1 cellular context compared by ENCODE assay signal in the genomic region with DNA sequence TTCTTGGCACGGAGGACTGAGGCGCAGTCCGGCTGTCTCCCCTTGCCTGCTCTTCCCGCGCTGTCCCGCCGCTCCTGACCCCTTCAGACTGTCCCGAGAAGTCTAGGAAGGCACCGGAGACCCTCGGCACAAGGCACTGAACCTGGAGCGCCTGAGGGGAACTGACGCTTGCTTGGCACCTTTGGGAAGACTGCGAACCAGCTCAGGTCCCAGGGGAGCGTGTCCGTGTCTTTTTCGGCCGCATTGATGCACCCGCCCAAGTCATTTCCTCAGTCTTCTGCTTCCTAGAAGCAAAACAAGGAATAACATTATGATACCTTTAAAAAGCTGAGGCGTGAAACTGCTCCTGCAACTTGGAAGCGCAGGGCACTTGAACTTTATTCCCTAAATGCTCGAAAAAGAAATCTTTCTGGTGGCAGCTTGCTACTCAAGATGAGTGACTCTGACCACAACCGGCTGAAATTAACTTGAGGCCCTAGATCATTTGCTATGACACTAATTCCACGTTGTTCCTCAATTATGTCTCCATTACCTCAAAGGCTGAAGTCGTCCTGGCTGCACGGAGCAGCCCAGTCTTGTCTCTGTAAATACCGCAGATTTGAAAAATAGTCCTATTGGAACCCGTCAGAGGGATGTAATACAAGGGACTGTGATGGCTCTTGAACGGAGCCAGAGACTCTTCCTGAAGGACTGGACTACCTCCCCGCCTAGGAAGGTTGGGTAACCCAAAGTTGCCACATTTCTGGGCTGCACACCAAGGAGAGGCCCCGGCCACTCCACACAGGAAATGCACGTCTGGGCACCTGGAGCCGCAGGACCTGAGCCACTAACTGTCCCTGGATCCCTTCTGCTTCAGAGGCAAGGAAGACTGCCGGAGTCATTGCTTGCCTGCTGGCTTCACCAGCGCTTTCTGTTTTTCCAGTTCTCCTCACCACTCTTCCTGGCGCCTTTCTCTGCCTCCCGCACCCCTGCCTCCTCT.
TF ChIP-seq lines count a peak whose summit lies in the region.

No MANE protein-coding gene starts in this region.

TF ChIP-seq in GM23338, 12 proteins besides CTCF, POLR2A, EP300 and RAD21 (continued from another document):
- TF ChIP-seq ETS1 (IDR thresholded peaks at IDR 0.05) = no peak
- no peak for TF ChIP-seq ZNF114 (CRISPR knock-in tag; IDR thresholded peaks at IDR 0.05)
- TF ChIP-seq STAT1 (IDR thresholded peaks at IDR 0.05; ENCODE audit: unreplicated experiment) = no peak
- TF ChIP-seq, protein P1, sequence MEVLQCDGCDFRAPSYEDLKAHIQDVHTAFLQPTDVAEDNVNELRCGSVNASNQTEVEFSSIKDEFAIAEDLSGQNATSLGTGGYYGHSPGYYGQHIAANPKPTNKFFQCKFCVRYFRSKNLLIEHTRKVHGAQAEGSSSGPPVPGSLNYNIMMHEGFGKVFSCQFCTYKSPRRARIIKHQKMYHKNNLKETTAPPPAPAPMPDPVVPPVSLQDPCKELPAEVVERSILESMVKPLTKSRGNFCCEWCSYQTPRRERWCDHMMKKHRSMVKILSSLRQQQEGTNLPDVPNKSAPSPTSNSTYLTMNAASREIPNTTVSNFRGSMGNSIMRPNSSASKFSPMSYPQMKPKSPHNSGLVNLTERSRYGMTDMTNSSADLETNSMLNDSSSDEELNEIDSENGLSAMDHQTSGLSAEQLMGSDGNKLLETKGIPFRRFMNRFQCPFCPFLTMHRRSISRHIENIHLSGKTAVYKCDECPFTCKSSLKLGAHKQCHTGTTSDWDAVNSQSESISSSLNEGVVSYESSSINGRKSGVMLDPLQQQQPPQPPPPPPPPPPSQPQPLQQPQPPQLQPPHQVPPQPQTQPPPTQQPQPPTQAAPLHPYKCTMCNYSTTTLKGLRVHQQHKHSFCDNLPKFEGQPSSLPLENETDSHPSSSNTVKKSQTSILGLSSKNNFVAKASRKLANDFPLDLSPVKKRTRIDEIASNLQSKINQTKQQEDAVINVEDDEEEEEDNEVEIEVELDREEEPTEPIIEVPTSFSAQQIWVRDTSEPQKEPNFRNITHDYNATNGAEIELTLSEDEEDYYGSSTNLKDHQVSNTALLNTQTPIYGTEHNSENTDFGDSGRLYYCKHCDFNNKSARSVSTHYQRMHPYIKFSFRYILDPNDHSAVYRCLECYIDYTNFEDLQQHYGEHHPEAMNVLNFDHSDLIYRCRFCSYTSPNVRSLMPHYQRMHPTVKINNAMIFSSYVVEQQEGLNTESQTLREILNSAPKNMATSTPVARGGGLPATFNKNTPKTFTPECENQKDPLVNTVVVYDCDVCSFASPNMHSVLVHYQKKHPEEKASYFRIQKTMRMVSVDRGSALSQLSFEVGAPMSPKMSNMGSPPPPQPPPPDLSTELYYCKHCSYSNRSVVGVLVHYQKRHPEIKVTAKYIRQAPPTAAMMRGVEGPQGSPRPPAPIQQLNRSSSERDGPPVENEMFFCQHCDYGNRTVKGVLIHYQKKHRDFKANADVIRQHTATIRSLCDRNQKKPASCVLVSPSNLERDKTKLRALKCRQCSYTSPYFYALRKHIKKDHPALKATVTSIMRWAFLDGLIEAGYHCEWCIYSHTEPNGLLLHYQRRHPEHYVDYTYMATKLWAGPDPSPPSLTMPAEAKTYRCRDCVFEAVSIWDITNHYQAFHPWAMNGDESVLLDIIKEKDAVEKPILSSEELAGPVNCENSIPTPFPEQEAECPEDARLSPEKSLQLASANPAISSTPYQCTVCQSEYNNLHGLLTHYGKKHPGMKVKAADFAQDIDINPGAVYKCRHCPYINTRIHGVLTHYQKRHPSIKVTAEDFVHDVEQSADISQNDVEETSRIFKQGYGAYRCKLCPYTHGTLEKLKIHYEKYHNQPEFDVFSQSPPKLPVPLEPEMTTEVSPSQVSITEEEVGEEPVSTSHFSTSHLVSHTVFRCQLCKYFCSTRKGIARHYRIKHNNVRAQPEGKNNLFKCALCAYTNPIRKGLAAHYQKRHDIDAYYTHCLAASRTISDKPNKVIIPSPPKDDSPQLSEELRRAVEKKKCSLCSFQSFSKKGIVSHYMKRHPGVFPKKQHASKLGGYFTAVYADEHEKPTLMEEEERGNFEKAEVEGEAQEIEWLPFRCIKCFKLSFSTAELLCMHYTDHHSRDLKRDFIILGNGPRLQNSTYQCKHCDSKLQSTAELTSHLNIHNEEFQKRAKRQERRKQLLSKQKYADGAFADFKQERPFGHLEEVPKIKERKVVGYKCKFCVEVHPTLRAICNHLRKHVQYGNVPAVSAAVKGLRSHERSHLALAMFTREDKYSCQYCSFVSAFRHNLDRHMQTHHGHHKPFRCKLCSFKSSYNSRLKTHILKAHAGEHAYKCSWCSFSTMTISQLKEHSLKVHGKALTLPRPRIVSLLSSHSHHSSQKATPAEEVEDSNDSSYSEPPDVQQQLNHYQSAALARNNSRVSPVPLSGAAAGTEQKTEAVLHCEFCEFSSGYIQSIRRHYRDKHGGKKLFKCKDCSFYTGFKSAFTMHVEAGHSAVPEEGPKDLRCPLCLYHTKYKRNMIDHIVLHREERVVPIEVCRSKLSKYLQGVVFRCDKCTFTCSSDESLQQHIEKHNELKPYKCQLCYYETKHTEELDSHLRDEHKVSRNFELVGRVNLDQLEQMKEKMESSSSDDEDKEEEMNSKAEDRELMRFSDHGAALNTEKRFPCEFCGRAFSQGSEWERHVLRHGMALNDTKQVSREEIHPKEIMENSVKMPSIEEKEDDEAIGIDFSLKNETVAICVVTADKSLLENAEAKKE (CRISPR knock-in tag; IDR thresholded peaks at IDR 0.05) = no peak
- TF ChIP-seq CREB1 (CRISPR knock-in tag; IDR thresholded peaks at IDR 0.05; ENCODE audit: low read depth) = no peak
TF ChIP-seq in GM23338: peak in this region for 0.
